ENCODE assay signal across 11 cellular contexts in genomic region chr7:129784783-129785456, GRCh38.
DNase-seq lines count a peak whose midpoint lies in the region; ATAC-seq, FAIRE-seq and TF ChIP-seq lines count a peak whose summit lies in the region.
"Had no signal": no experiment of that assay in that cellular context is flagged by ENCODE, and none has a peak within 500 bp of the region (broad histone marks: within the 10 kb centered on the region; RNA-seq: fewer than 3 reads in every experiment).

No MANE protein-coding gene starts in this region.

- H2AFZ ChIP-seq in SK-N-SH (ENCODE audit: low read depth) (no peak overlapping the region), OCI-LY1 (ENCODE audit: low read length) (no peak overlapping the region), H1 (ENCODE audit: low read length) (no peak overlapping the region)

- no peak overlapping the region for H4K5ac ChIP-seq in H1 (ENCODE audit: insufficient read length, low read depth, low read length)

- no peak overlapping the region for H2BK120ac ChIP-seq in H1 (replicated peaks; ENCODE audit: low read depth, low read length)

- H3K27me3 ChIP-seq in SK-N-SH (ENCODE audit: insufficient read depth), result peaks cover 37% of the 10 kb centered on the region
- H3K27me3 ChIP-seq in OCI-LY1 (ENCODE audit: insufficient read depth, low read length), result peaks cover 32% of the 10 kb centered on the region
- peaks cover 55 to 90% (median 90%) of the 10 kb centered on the region in 4 experiments for H3K27me3 ChIP-seq in H1 (replicated peaks in 1 of 4; ENCODE audit: control insufficient read depth in 3 of 4, extremely low read depth in 1 of 4, insufficient read depth in 3 of 4, low read length in 3 of 4)
- peaks cover 62 to 74% (median 71%) of the 10 kb centered on the region in 3 donors for H3K27me3 ChIP-seq in skeletal muscle tissue (ENCODE audit: control insufficient read depth in 3 of 3, insufficient read depth in 3 of 3, low read length in 3 of 3)
- peaks cover 68% of the 10 kb centered on the region for H3K27me3 ChIP-seq in BE2C
- peaks cover 27 to 68% of the 10 kb centered on the region in 2 donors for H3K27me3 ChIP-seq in uterus

- no peaks in the 10 kb centered on the region for H4K20me1 ChIP-seq in SK-N-SH (ENCODE audit: insufficient read depth)
- H4K20me1 ChIP-seq in OCI-LY1 (ENCODE audit: insufficient read depth, low read length), result no peaks in the 10 kb centered on the region
- H4K20me1 ChIP-seq in H1 (replicated peaks in 1 of 2; ENCODE audit: control insufficient read depth in 1 of 2, insufficient read depth in 2 of 2, low read length in 2 of 2), result peaks cover 14 to 24% of the 10 kb centered on the region in 2 experiments

- H2BK5ac ChIP-seq in H1 (ENCODE audit: low read depth, low read length), result no peak overlapping the region

- H3K18ac ChIP-seq in H1 (ENCODE audit: extremely low read depth, low read length), result no peak overlapping the region; the same call in 1 of the 2 replicates

- TF ChIP-seq EP300 in SK-N-SH (IDR thresholded peaks at IDR 0.05; ENCODE audit: borderline replicate concordance in 1 of 2, low read depth in 1 of 2, low read length in 1 of 2), result no peak
- TF ChIP-seq EP300 in H1 (IDR thresholded peaks at IDR 0.05; ENCODE audit: borderline replicate concordance in 1 of 2, low read depth in 2 of 2, low read length in 2 of 2), result no peak

- H3K4me1 ChIP-seq in SK-N-SH (ENCODE audit: control insufficient read depth in 1 of 2, insufficient read depth in 2 of 2, low read depth in 1 of 2, low read length in 1 of 2) (peaks cover 3 to 38% of the 10 kb centered on the region in 2 experiments; a peak in 2 of 4 replicates), OCI-LY1 (ENCODE audit: insufficient read depth, low read length, severe bottlenecking) (peaks cover 34% of the 10 kb centered on the region), H1 (replicated peaks in 1 of 4; ENCODE audit: control insufficient read depth in 3 of 4, insufficient read depth in 4 of 4, low read length in 3 of 4) (peaks cover 6 to 40% (median 24%) of the 10 kb centered on the region in 4 experiments), skeletal muscle tissue (ENCODE audit: control insufficient read depth in 3 of 3, insufficient read depth in 3 of 3, low read length in 3 of 3) (peaks cover 27 to 40% (median 32%) of the 10 kb centered on the region in 3 donors), BE2C (no peaks in the 10 kb centered on the region; the same call in 1 of the 2 replicates), uterus (peaks cover 0 to 14% of the 10 kb centered on the region in 2 donors)

- no peak overlapping the region for H3K23ac ChIP-seq in H1 (ENCODE audit: insufficient read length)

- TF ChIP-seq CTCF in SK-N-SH (IDR thresholded peaks at IDR 0.05) (no peak), OCI-LY1 (IDR thresholded peaks at IDR 0.05; ENCODE audit: low read length) (no peak), H1 (IDR thresholded peaks at IDR 0.05; ENCODE audit: control extremely low read depth in 1 of 3, insufficient read depth in 1 of 3, low read depth in 1 of 3, low read length in 3 of 3) (no peak), BE2C (IDR thresholded peaks at IDR 0.05; ENCODE audit: low read depth, low read length) (no peak), uterus (IDR thresholded peaks at IDR 0.05) (no peak)

- no peaks in the 10 kb centered on the region for H3K9me3 ChIP-seq in SK-N-SH
- no peaks in the 10 kb centered on the region for H3K9me3 ChIP-seq in OCI-LY1 (ENCODE audit: low read length)
- no peaks in the 10 kb centered on the region for H3K9me3 ChIP-seq in H1 (ENCODE audit: insufficient read depth in 2 of 2, low read depth in 1 of 2, low read length in 1 of 2)
- no peaks in the 10 kb centered on the region for H3K9me3 ChIP-seq in skeletal muscle tissue (ENCODE audit: control insufficient read depth in 3 of 3, low read length in 3 of 3)
- H3K9me3 ChIP-seq in BE2C, result no peaks in the 10 kb centered on the region
- H3K9me3 ChIP-seq in uterus, result no peaks in the 10 kb centered on the region

- CTCF ChIA-PET in SK-N-SH (lab: Yijun Ruan, JAX) (interaction anchor here (1.0 to 1.9 kb wide), 8 partner anchors 10 to 227 kb away, joined by 3 to 6 read pairs (median 3); no protein-coding TSS in a partner anchor), H1 (lab: Charles Lee; ENCODE audit: partially characterized antibody) (interaction anchor here (0.7 to 1.7 kb wide), 8 partner anchors 8 to 120 kb away, joined by 3 to 8 read pairs (median 3); no protein-coding TSS in a partner anchor)

- ATAC-seq in SK-N-SH treated with all-trans-retinoic acid at 6 μM for 48 hours, result no peak

- H3K14ac ChIP-seq in H1 (ENCODE audit: insufficient read length), result no peak overlapping the region

- H3F3A ChIP-seq in SK-N-SH (replicated peaks; ENCODE audit: insufficient read depth), result peaks cover 4% of the 10 kb centered on the region
- no peaks in the 10 kb centered on the region for H3F3A ChIP-seq in OCI-LY1 (ENCODE audit: insufficient read depth, low read length)

- H2BK12ac ChIP-seq in H1 (ENCODE audit: low read depth, low read length), result no peak overlapping the region

- FAIRE-seq in H1 (lab: Jason Lieb, UNC), result no peak

- H3K4me3 ChIP-seq in SK-N-SH (ENCODE audit: low read depth in 2 of 2, low read length in 1 of 2) (no peak overlapping the region), OCI-LY1 (ENCODE audit: low read depth, low read length, poor library complexity, severe bottlenecking) (peak overlapping the region; percentile 26), H1 (ENCODE audit: extremely low read depth in 1 of 4, insufficient read depth in 2 of 4, low read depth in 3 of 4, low read length in 4 of 4) (peak overlapping the region in 2 of 4 experiments; percentile 32 to 48; a peak in 3 of 8 replicates), skeletal muscle tissue (ENCODE audit: low read length in 3 of 3) (peak overlapping the region in 2 of 3 donors; percentile 15 to 23), BE2C (ENCODE audit: low read depth, low read length) (no peak overlapping the region), uterus (no peak overlapping the region)

- H3K9me2 ChIP-seq in SK-N-SH (no peaks in the 10 kb centered on the region), OCI-LY1 (ENCODE audit: low read depth, low read length) (no peaks in the 10 kb centered on the region)

- no peak overlapping the region for H3K4ac ChIP-seq in H1 (replicated peaks; ENCODE audit: insufficient read length, low read depth, low read length)

- H3K23me2 ChIP-seq in H1 (ENCODE audit: low read depth, low read length), result peaks cover 17% of the 10 kb centered on the region; the same call in 1 of the 2 replicates

- H3K9ac ChIP-seq in SK-N-SH, result no peak overlapping the region
- no peak overlapping the region for H3K9ac ChIP-seq in OCI-LY1 (ENCODE audit: low read length)
- no peak overlapping the region for H3K9ac ChIP-seq in H1 (replicated peaks in 1 of 4; ENCODE audit: extremely low read depth in 1 of 4, low read depth in 3 of 4, low read length in 3 of 4)
- H3K9ac ChIP-seq in skeletal muscle tissue (ENCODE audit: low read depth in 1 of 3, low read length in 3 of 3), result peak overlapping the region in 1 of 3 donors; percentile 40

- H2BK15ac ChIP-seq in H1 (ENCODE audit: low read length), result no peak overlapping the region

- H3K79me2 ChIP-seq in SK-N-SH (ENCODE audit: insufficient read depth) (no peaks in the 10 kb centered on the region), OCI-LY1 (ENCODE audit: insufficient read depth, low read length) (no peaks in the 10 kb centered on the region), H1 (ENCODE audit: control insufficient read depth in 1 of 2, insufficient read depth in 2 of 2, low read length in 2 of 2) (no peaks in the 10 kb centered on the region)

- no peaks in the 10 kb centered on the region for H3K79me1 ChIP-seq in H1 (ENCODE audit: low read depth, low read length)

- WGBS in SK-N-SH (ENCODE audit: low lambda C conversion rate), result 29% methylated on average over 19 of the region's 28 CpGs
- 6% methylated on average over 28 of the region's 28 CpGs; no CpG with 5 or more reads in 1 of the 2 experiments for WGBS in H1 (ENCODE audit: extremely low coverage in 1 of 2, insufficient coverage in 1 of 2, insufficient read length in 1 of 2, insufficient replicate concordance in 2 of 2, low coverage in 1 of 2, low lambda C conversion rate in 2 of 2, missing lambda C conversion rate in 1 of 2), 2 experiments

- H4K91ac ChIP-seq in H1 (replicated peaks; ENCODE audit: insufficient read length, low read length), result no peak overlapping the region

- no peak overlapping the region for H2AK5ac ChIP-seq in H1 (ENCODE audit: low read depth, low read length)

- DNase-seq in SK-N-SH, result peak; percentile 75
- no peak for DNase-seq in H1 (ENCODE audit: low read depth in 1 of 2, low spot score in 2 of 2)
- no peak for DNase-seq in NCI-H1417 treated with DMSO at 0.1 percent for 48 hours (lab: John Stamatoyannopoulos, UW)
- DNase-seq in BE2C, result no peak
- DNase-seq in uterus, result no peak
- DNase-seq: activated CD4-positive, alpha-beta T cell treated with anti-CD3 and anti-CD28 coated beads, Interleukin-2, amount 50 U/mL, for 1 hour; brain microvascular endothelial cell; trophoblast cell had no signal

- no peak overlapping the region for H4K8ac ChIP-seq in H1 (ENCODE audit: extremely low read depth, insufficient read depth, low read length)

- intact Hi-C loops in uterus (cut with DNase I; ENCODE audit: low total_unique reads), result no loop called here

- H3K27ac ChIP-seq in SK-N-SH (ENCODE audit: low read depth in 2 of 2, low read length in 1 of 2), result no peak overlapping the region
- H3K27ac ChIP-seq in OCI-LY1 (ENCODE audit: low read depth, low read length, poor library complexity, severe bottlenecking), result no peak overlapping the region
- H3K27ac ChIP-seq in H1 (ENCODE audit: low read depth, low read length), result no peak overlapping the region
- no peak overlapping the region for H3K27ac ChIP-seq in skeletal muscle tissue (ENCODE audit: low read depth, low read length)
- no peak overlapping the region for H3K27ac ChIP-seq in uterus
- H3K27ac ChIP-seq: brain microvascular endothelial cell had no signal

- TF ChIP-seq RAD21 in SK-N-SH (IDR thresholded peaks at IDR 0.05; ENCODE audit: low read length) (no peak), H1 (IDR thresholded peaks at IDR 0.05 in 1 of 2, conservative IDR thresholded peaks at IDR 0.05 in 1 of 2; ENCODE audit: low read depth in 2 of 2, low read length in 2 of 2) (no peak)

- no peak overlapping the region for H3K56ac ChIP-seq in H1 (replicated peaks; ENCODE audit: insufficient read length, low read depth, low read length)

- H2BK20ac ChIP-seq in H1 (ENCODE audit: low read length), result no peak overlapping the region

- POLR2A ChIA-PET in SK-N-SH (lab: Yijun Ruan, JAX), result no interaction called here
- POLR2A ChIA-PET in H1 (lab: Charles Lee; ENCODE audit: partially characterized antibody), result interaction anchor here (1.3 to 4.7 kb wide), 5 partner anchors 8 to 174 kb away, joined by 3 to 20 read pairs (median 3); partner anchors contain the start of gene NRF1

- H3K36me3 ChIP-seq in SK-N-SH (replicated peaks in 1 of 2; ENCODE audit: control insufficient read depth in 1 of 2, insufficient read depth in 2 of 2, low read length in 1 of 2) (no peaks in the 10 kb centered on the region), OCI-LY1 (ENCODE audit: insufficient read depth, low read length) (no peaks in the 10 kb centered on the region), H1 (ENCODE audit: control insufficient read depth in 2 of 4, insufficient read depth in 4 of 4, low read length in 3 of 4) (peaks cover 0 to 3% (median 0%) of the 10 kb centered on the region in 4 experiments; a peak in 1 of 8 replicates), skeletal muscle tissue (ENCODE audit: control insufficient read depth in 3 of 3, insufficient read depth in 3 of 3, low read length in 3 of 3) (no peaks in the 10 kb centered on the region), BE2C (no peaks in the 10 kb centered on the region), uterus (no peaks in the 10 kb centered on the region)
- H3K36me3 ChIP-seq: brain microvascular endothelial cell had no signal

- TF ChIP-seq POLR2A in H1 (IDR thresholded peaks at IDR 0.05; ENCODE audit: control extremely low read depth in 1 of 2, low read depth in 2 of 2, low read length in 2 of 2), result no peak
- no peak for TF ChIP-seq POLR2A in uterus (IDR thresholded peaks at IDR 0.05)

- H3K4me2 ChIP-seq in SK-N-SH (no peak overlapping the region), OCI-LY1 (ENCODE audit: low read length) (peak overlapping the region; percentile 59), H1 (ENCODE audit: insufficient read depth in 1 of 2, low read depth in 2 of 2, low read length in 2 of 2) (peak overlapping the region; percentile 66 to 69)

Comparison
In these comparisons a context has a peak if more than half of its experiments do, and no peak if none do; other contexts are left out.
1. H3K4me3 ChIP-seq: peak in OCI-LY1 (single experiment) and skeletal muscle tissue (2 of 3); none in SK-N-SH (0 of 2), BE2C (single experiment) and uterus (0 of 2).
2. Of the 17 proteins assayed by ChIP-seq in both H1 and SK-N-SH: peak only in H1: MAX; only in SK-N-SH: none; in both: none; in neither: 16.